Comparison of ENCODE assay signal across 14 cellular contexts in genomic region chr6:44115866-44116265, GRCh38. TPM values are rescaled to one million over a fixed set of nuclear protein-coding genes. Genes with fewer than 3 reads are reported as not detected.
DNase-seq lines count a peak whose midpoint lies in the region; ATAC-seq and TF ChIP-seq lines count a peak whose summit lies in the region.
"Had no signal": no experiment of that assay in that cellular context is flagged by ENCODE, and none has a peak within 500 bp of the region (broad histone marks: within the 10 kb centered on the region; RNA-seq: fewer than 3 reads in every experiment).

No MANE protein-coding gene starts in this region.

- TF ChIP-seq EP300 in upper lobe of left lung (IDR thresholded peaks at IDR 0.05), result no peak

- H3K27me3 ChIP-seq in ascending aorta, result no peaks in the 10 kb centered on the region
- no peaks in the 10 kb centered on the region for H3K27me3 ChIP-seq in upper lobe of left lung
- no peaks in the 10 kb centered on the region for H3K27me3 ChIP-seq in esophagus squamous epithelium
- H3K27me3 ChIP-seq: SJCRH30, suprapubic skin had no signal

- no peak for DNase-seq in T-helper 2 cell treated with Interferon-gamma antibody and Interleukin-4, amounts not matched to agents 5 μg/mL and 100 μg/mL, for 36 hours (ENCODE audit: low spot score)
- DNase-seq in T-helper 2 cell (no peak), ascending aorta (ENCODE audit: low spot score in 2 of 2) (no peak), kidney glomerular epithelial cell (lab: John Stamatoyannopoulos, UW) (peak; percentile 80), upper lobe of left lung (no peak), esophagus squamous epithelium (lab: John Stamatoyannopoulos, UW) (no peak)
- DNase-seq: activated CD4-positive, CD25-positive, alpha-beta regulatory T cell treated with anti-CD3 and anti-CD28 coated beads, Interleukin-2, amount 50 U/mL, for 72 hours; NCI-H526 treated with DMSO at 0.1 percent for 48 hours; SJCRH30 had no signal

- peak overlapping the region; percentile 6 for H3K27ac Mint-ChIP-seq in T-helper 2 cell treated with Interferon-gamma antibody and Interleukin-4, amounts not matched to agents 5 μg/mL and 100 μg/mL, for 36 hours
- H3K27ac Mint-ChIP-seq: dendritic cell treated with granulocyte-macrophage colony-stimulating factor and Interleukin-4, amounts not matched to agents 40 ng/mL and 50 ng/mL, for 4 days had no signal

- H3K4me1 ChIP-seq in ascending aorta (peaks cover 12 to 22% of the 10 kb centered on the region in 2 donors), upper lobe of left lung (peaks cover 13 to 53% (median 33%) of the 10 kb centered on the region in 4 donors), esophagus squamous epithelium (peaks cover 0 to 75% (median 32%) of the 10 kb centered on the region in 3 donors)

- H3K36me3 Mint-ChIP-seq in T-helper 2 cell treated with Interferon-gamma antibody and Interleukin-4, amounts not matched to agents 5 μg/mL and 100 μg/mL, for 36 hours (ENCODE audit: low read depth), result peaks cover 35% of the 10 kb centered on the region

- H3K4me1 Mint-ChIP-seq in T-helper 2 cell treated with Interferon-gamma antibody and Interleukin-4, amounts not matched to agents 5 μg/mL and 100 μg/mL, for 36 hours (ENCODE audit: low read depth), result peaks cover 29% of the 10 kb centered on the region

- H3K9me3 Mint-ChIP-seq in T-helper 2 cell treated with Interferon-gamma antibody and Interleukin-4, amounts not matched to agents 5 μg/mL and 100 μg/mL, for 36 hours, result no peaks in the 10 kb centered on the region
- H3K9me3 Mint-ChIP-seq: dendritic cell treated with granulocyte-macrophage colony-stimulating factor and Interleukin-4, amounts not matched to agents 40 ng/mL and 50 ng/mL, for 4 days had no signal

- no peak overlapping the region for H3K4me3 Mint-ChIP-seq in T-helper 2 cell treated with Interferon-gamma antibody and Interleukin-4, amounts not matched to agents 5 μg/mL and 100 μg/mL, for 36 hours
- H3K4me3 Mint-ChIP-seq: dendritic cell treated with granulocyte-macrophage colony-stimulating factor and Interleukin-4, amounts not matched to agents 40 ng/mL and 50 ng/mL, for 4 days had no signal

- TF ChIP-seq CTCF in ascending aorta (IDR thresholded peaks at IDR 0.05), result no peak
- TF ChIP-seq CTCF in upper lobe of left lung (IDR thresholded peaks at IDR 0.05), result no peak
- no peak for TF ChIP-seq CTCF in esophagus squamous epithelium (IDR thresholded peaks at IDR 0.05)

- no peaks in the 10 kb centered on the region for H3K9me3 ChIP-seq in ascending aorta
- no peaks in the 10 kb centered on the region for H3K9me3 ChIP-seq in upper lobe of left lung
- H3K9me3 ChIP-seq in esophagus squamous epithelium, result no peaks in the 10 kb centered on the region
- H3K9me3 ChIP-seq: SJCRH30, suprapubic skin had no signal

- WGBS in upper lobe of left lung, 2 donors, result 54 to 67% methylated on average over 5 of the region's 5 CpGs
- WGBS in esophagus squamous epithelium, 2 donors, result 39 to 62% methylated on average over 5 of the region's 5 CpGs

- ATAC-seq in upper lobe of left lung (ENCODE audit: low FRiP score in 2 of 2) (no peak), HG03439 (IDR thresholded peaks at IDR 0.05; ENCODE audit: unreplicated experiment) (no peak), HG03342 (IDR thresholded peaks at IDR 0.05; ENCODE audit: unreplicated experiment) (no peak)

- peaks cover 35 to 36% of the 10 kb centered on the region in 2 donors for H3K36me3 ChIP-seq in ascending aorta
- peaks cover 9 to 57% (median 35%) of the 10 kb centered on the region in 4 donors for H3K36me3 ChIP-seq in upper lobe of left lung
- H3K36me3 ChIP-seq in esophagus squamous epithelium, result peaks cover 0 to 43% (median 11%) of the 10 kb centered on the region in 3 donors

- intact Hi-C loops in ascending aorta (cut with DNase I) (no loop called here), esophagus squamous epithelium (cut with DNase I) (no loop called here)

- H3K4me3 ChIP-seq in ascending aorta (no peak overlapping the region), upper lobe of left lung (no peak overlapping the region), esophagus squamous epithelium (no peak overlapping the region)
- H3K4me3 ChIP-seq: SJCRH30, suprapubic skin had no signal

- H3K27me3 Mint-ChIP-seq in T-helper 2 cell treated with Interferon-gamma antibody and Interleukin-4, amounts not matched to agents 5 μg/mL and 100 μg/mL, for 36 hours (ENCODE audit: low read depth), result no peaks in the 10 kb centered on the region
- H3K27me3 Mint-ChIP-seq: dendritic cell treated with granulocyte-macrophage colony-stimulating factor and Interleukin-4, amounts not matched to agents 40 ng/mL and 50 ng/mL, for 4 days had no signal

- TF ChIP-seq POLR2A in upper lobe of left lung (IDR thresholded peaks at IDR 0.05) (no peak), esophagus squamous epithelium (IDR thresholded peaks at IDR 0.05) (no peak)

- peak overlapping the region; percentile 13 to 56 for H3K27ac ChIP-seq in ascending aorta
- H3K27ac ChIP-seq in upper lobe of left lung, result peak overlapping the region; percentile 66 to 78 (median 69)
- H3K27ac ChIP-seq in esophagus squamous epithelium, result peak overlapping the region in 1 of 4 donors; percentile 7
- H3K27ac ChIP-seq: 22Rv1, SJCRH30, suprapubic skin had no signal

RNA-seq across cellular contexts. Expression of gene MRPL14, which starts 11.4 kb away (rescaled TPM):
- total RNA-seq in ascending aorta, result 61.8 TPM
- total RNA-seq in upper lobe of left lung, result 100 to 1,000 TPM in 3 of 6 donors, 10 to 100 TPM in 3; 89.1 to 164 (median 97.7) TPM
- total RNA-seq in esophagus squamous epithelium, result 10 to 100 TPM; 41.7 to 60.3 (median 53.6) TPM

RNA-seq across cellular contexts. Expression of gene TMEM63B, which starts 11.5 kb away (rescaled TPM):
- total RNA-seq in ascending aorta (9.6 TPM), upper lobe of left lung (100 to 1,000 TPM in 4 of 6 donors, 10 to 100 TPM in 2; 89.8 to 198 (median 128) TPM), esophagus squamous epithelium (10 to 100 TPM; 27.8 to 56.3 (median 45.5) TPM)

RNA-seq across cellular contexts. Expression of gene CAPN11, which starts 42.8 kb away (rescaled TPM):
- total RNA-seq in ascending aorta, result 0.43 TPM
- under 1 TPM in 4 of 6 donors, not detected in 2; 0.30 to 0.81 (median 0.52) TPM for total RNA-seq in upper lobe of left lung
- total RNA-seq in esophagus squamous epithelium, result under 1 TPM in 2 of 4 donors, not detected in 2; 0.57 to 1.00 TPM
